25 cellular contexts compared by ENCODE assay signal in the genomic region with DNA sequence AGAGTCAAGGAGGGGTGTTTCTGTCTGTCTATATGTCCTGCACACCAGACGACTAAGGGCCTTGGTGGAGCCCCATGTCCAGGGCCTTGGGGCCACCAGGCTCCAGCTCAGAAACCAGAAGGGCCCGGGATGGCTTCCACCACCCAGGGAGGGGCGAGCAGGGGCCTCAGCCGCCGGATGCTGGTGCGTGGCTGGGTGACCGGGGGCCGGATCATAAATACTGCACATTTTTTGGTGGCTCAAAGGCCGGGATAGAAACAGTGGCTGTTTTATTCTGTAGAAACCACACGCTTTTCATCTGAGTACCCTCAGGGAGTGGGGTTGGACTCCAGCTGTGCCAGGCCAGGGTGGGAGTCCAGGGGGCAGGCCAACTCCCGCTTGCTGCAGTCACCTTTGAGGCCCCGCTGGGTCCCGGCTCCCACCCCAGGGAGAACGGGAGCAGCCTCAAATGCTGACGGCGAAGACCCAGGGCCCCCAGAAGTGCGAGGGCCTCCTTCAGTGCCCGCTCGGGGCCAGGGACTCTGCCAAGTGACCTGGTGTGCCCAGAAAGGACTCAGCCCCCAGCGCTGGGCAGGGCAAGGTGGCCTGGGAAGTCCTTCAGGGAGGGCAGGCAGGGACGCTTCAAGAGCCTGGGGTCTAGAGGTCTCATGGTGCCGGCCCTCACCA. TPM values are rescaled to one million over a fixed set of nuclear protein-coding genes. Genes with fewer than 3 reads are reported as not detected.
A peak's percentile ranks its signal among the peaks of the same experiment; 100 is the strongest.
DNase-seq lines count a peak whose midpoint lies in the region; ATAC-seq, FAIRE-seq and TF ChIP-seq lines count a peak whose summit lies in the region.
"Had no signal": no experiment of that assay in that cellular context is flagged by ENCODE, and none has a peak within 500 bp of the region (broad histone marks: within the 10 kb centered on the region; RNA-seq: fewer than 3 reads in every experiment).

No MANE protein-coding gene starts in this region.

- H4K91ac ChIP-seq in H1 (replicated peaks; ENCODE audit: insufficient read length, low read length), result no peak overlapping the region

- ATAC-seq in lower lobe of right lung, result no peak
- ATAC-seq in stimulated activated memory B cell treated with anti-CD40 and anti-IgM and Interleukin-4, amounts not matched to agents 10 μg/mL and 1 μg/mL and 100 μg/mL, for 72 hours, result peak; percentile 9
- ATAC-seq: activated CD8-positive, alpha-beta memory T cell treated with anti-CD3 and anti-CD28 coated beads, Interleukin-2, amount 10 ng/mL, durations not matched to agents 7 days and 5 days; gastrocnemius medialis had no signal

- CTCF ChIA-PET in H1 (lab: Charles Lee; ENCODE audit: partially characterized antibody), result interaction anchor here (1.0 kb wide), 1 partner anchor 158 kb away, joined by 3 read pairs; no protein-coding TSS in a partner anchor

- no peak overlapping the region for H4K8ac ChIP-seq in H1 (ENCODE audit: extremely low read depth, insufficient read depth, low read length)

- H2AFZ ChIP-seq in H1 (ENCODE audit: low read length), result no peak overlapping the region

- H3K9me3 ChIP-seq in Peyer's patch (no peaks in the 10 kb centered on the region), H1 (ENCODE audit: insufficient read depth in 2 of 2, low read depth in 1 of 2, low read length in 1 of 2) (no peaks in the 10 kb centered on the region), lower lobe of right lung (no peaks in the 10 kb centered on the region), adrenal gland (replicated peaks in 1 of 3) (no peaks in the 10 kb centered on the region)
- H3K9me3 ChIP-seq: esophagus squamous epithelium, gastrocnemius medialis, stomach, tibial nerve had no signal

- no peak overlapping the region for H3K9ac ChIP-seq in H1 (replicated peaks in 1 of 4; ENCODE audit: extremely low read depth in 1 of 4, low read depth in 3 of 4, low read length in 3 of 4)

- H3K36me3 ChIP-seq in Peyer's patch, result no peaks in the 10 kb centered on the region
- H3K36me3 ChIP-seq in H1 (ENCODE audit: control insufficient read depth in 2 of 4, insufficient read depth in 4 of 4, low read length in 3 of 4), result peaks cover 0 to 2% (median 0%) of the 10 kb centered on the region in 4 experiments; a peak in 1 of 8 replicates
- H3K36me3 ChIP-seq in lower lobe of right lung, result peaks cover under 1% of the 10 kb centered on the region
- H3K36me3 ChIP-seq in H7 (replicated peaks; ENCODE audit: control insufficient read depth, insufficient read depth, low read length), result no peaks in the 10 kb centered on the region
- H3K36me3 ChIP-seq in adrenal gland (replicated peaks in 1 of 2), result no peaks in the 10 kb centered on the region
- H3K36me3 ChIP-seq: esophagus squamous epithelium, gastrocnemius medialis had no signal

- no peaks in the 10 kb centered on the region for H3K9me3 Mint-ChIP-seq in stimulated activated memory B cell treated with anti-CD40 and anti-IgM and Interleukin-4, amounts not matched to agents 10 μg/mL and 1 μg/mL and 100 μg/mL, for 72 hours
- H3K9me3 Mint-ChIP-seq: activated CD4-positive, alpha-beta T cell treated with anti-CD3 and anti-CD28 coated beads, Interleukin-2, amount 10 ng/mL, durations not matched to agents 7 days and 5 days; activated naive CD4-positive, alpha-beta T cell treated with anti-CD3 and anti-CD28 coated beads for 36 hours; CD8-positive, alpha-beta memory T cell had no signal

- peaks cover 24% of the 10 kb centered on the region for H3K27me3 Mint-ChIP-seq in stimulated activated memory B cell treated with anti-CD40 and anti-IgM and Interleukin-4, amounts not matched to agents 10 μg/mL and 1 μg/mL and 100 μg/mL, for 72 hours

- H3K36me3 Mint-ChIP-seq in stimulated activated memory B cell treated with anti-CD40 and anti-IgM and Interleukin-4, amounts not matched to agents 10 μg/mL and 1 μg/mL and 100 μg/mL, for 72 hours, result no peaks in the 10 kb centered on the region
- H3K36me3 Mint-ChIP-seq: activated CD8-positive, alpha-beta memory T cell treated with anti-CD3 and anti-CD28 coated beads, Interleukin-2, amount 10 ng/mL, durations not matched to agents 7 days and 5 days; CD8-positive, alpha-beta memory T cell had no signal

- H3K4me3 ChIP-seq in Peyer's patch (no peak overlapping the region), H1 (ENCODE audit: extremely low read depth in 1 of 4, insufficient read depth in 2 of 4, low read depth in 3 of 4, low read length in 4 of 4) (no peak overlapping the region), lower lobe of right lung (no peak overlapping the region), H7 (ENCODE audit: insufficient read depth, low read depth, low read length) (no peak overlapping the region), adrenal gland (no peak overlapping the region)
- H3K4me3 ChIP-seq: coronary artery, esophagus squamous epithelium, gastrocnemius medialis, stomach, tibial nerve had no signal

- intact Hi-C loops in lower lobe of right lung (cut with DNase I) (no loop called here), adrenal gland (cut with DNase I) (no loop called here)

- H3K4me1 ChIP-seq in Peyer's patch, result no peaks in the 10 kb centered on the region
- peaks cover 0 to 5% (median 0%) of the 10 kb centered on the region in 4 experiments; a peak in 2 of 7 replicates for H3K4me1 ChIP-seq in H1 (replicated peaks in 1 of 4; ENCODE audit: control insufficient read depth in 3 of 4, insufficient read depth in 4 of 4, low read length in 3 of 4)
- H3K4me1 ChIP-seq in lower lobe of right lung, result no peaks in the 10 kb centered on the region
- H3K4me1 ChIP-seq in adrenal gland (replicated peaks in 1 of 2), result no peaks in the 10 kb centered on the region
- H3K4me1 ChIP-seq: gastrocnemius medialis had no signal

- no peak overlapping the region for H3K27ac ChIP-seq in Peyer's patch
- H3K27ac ChIP-seq in H1 (ENCODE audit: low read depth, low read length), result no peak overlapping the region; the same call in 1 of the 2 replicates
- H3K27ac ChIP-seq in lower lobe of right lung, result no peak overlapping the region
- H3K27ac ChIP-seq in adrenal gland, result no peak overlapping the region
- H3K27ac ChIP-seq: coronary artery, esophagus squamous epithelium, gastrocnemius medialis, stomach had no signal

- H3K27me3 ChIP-seq in Peyer's patch (no peaks in the 10 kb centered on the region), H1 (replicated peaks in 1 of 4; ENCODE audit: control insufficient read depth in 3 of 4, extremely low read depth in 1 of 4, insufficient read depth in 3 of 4, low read length in 3 of 4) (no peaks in the 10 kb centered on the region), lower lobe of right lung (ENCODE audit: low read depth) (no peaks in the 10 kb centered on the region), H7 (ENCODE audit: control insufficient read depth, insufficient read depth, low read length) (no peaks in the 10 kb centered on the region), adrenal gland (no peaks in the 10 kb centered on the region)
- H3K27me3 ChIP-seq: gastrocnemius medialis, stomach, tibial nerve had no signal

- no peak for TF ChIP-seq CTCF in Peyer's patch (IDR thresholded peaks at IDR 0.05)
- TF ChIP-seq CTCF in H1 (IDR thresholded peaks at IDR 0.05; ENCODE audit: control extremely low read depth in 1 of 3, insufficient read depth in 1 of 3, low read depth in 1 of 3, low read length in 3 of 3), result no peak
- TF ChIP-seq CTCF in lower lobe of right lung (IDR thresholded peaks at IDR 0.05), result no peak
- no peak for TF ChIP-seq CTCF in adrenal gland (IDR thresholded peaks at IDR 0.05)

- no peak overlapping the region for H3K4ac ChIP-seq in H1 (replicated peaks; ENCODE audit: insufficient read length, low read depth, low read length)

- TF ChIP-seq RAD21 in H1 (IDR thresholded peaks at IDR 0.05 in 1 of 2, conservative IDR thresholded peaks at IDR 0.05 in 1 of 2; ENCODE audit: low read depth in 2 of 2, low read length in 2 of 2), result no peak

- H2BK12ac ChIP-seq in H1 (ENCODE audit: low read depth, low read length), result peak overlapping the region; percentile 50; the same call in 1 of the 2 replicates

- H2BK5ac ChIP-seq in H1 (ENCODE audit: low read depth, low read length), result no peak overlapping the region

- no peaks in the 10 kb centered on the region for H3K79me2 ChIP-seq in H1 (ENCODE audit: control insufficient read depth in 1 of 2, insufficient read depth in 2 of 2, low read length in 2 of 2)

- no peak overlapping the region for H3K4me2 ChIP-seq in H1 (ENCODE audit: insufficient read depth in 1 of 2, low read depth in 2 of 2, low read length in 2 of 2)

- DNase-seq in Peyer's patch (peak in 2 of 3 donors; percentile 37 to 38), H1 (ENCODE audit: low read depth in 1 of 2, low spot score in 2 of 2) (no peak), lower lobe of right lung (peak; percentile 29), NCI-H1436 treated with DMSO at 0.1 percent for 48 hours (lab: John Stamatoyannopoulos, UW) (no peak), H7 (no peak), adrenal gland (no peak)
- DNase-seq: activated CD4-positive, alpha-beta T cell treated with anti-CD3 and anti-CD28 coated beads, Interleukin-2, amount 10 ng/mL, durations not matched to agents 7 days and 5 days; activated CD8-positive, alpha-beta memory T cell treated with anti-CD3 and anti-CD28 coated beads, Interleukin-2, amount 10 ng/mL, durations not matched to agents 7 days and 5 days; activated naive CD4-positive, alpha-beta T cell treated with anti-CD3 and anti-CD28 coated beads for 36 hours; amygdala; endodermal cell; esophagus squamous epithelium; gastrocnemius medialis; GDM1; hippocampal formation; Kasumi-1; MV-4-11; NCI-H526 treated with DMSO at 0.1 percent for 48 hours; stimulated activated CD4-positive, alpha-beta T cell treated with anti-CD3 and anti-CD28 coated beads, Interleukin-15, amount 100 ng/mL, for 24 hours; stomach; T1000 had no signal

- no peak overlapping the region for H3K23ac ChIP-seq in H1 (ENCODE audit: insufficient read length)

- H2BK120ac ChIP-seq in H1 (replicated peaks; ENCODE audit: low read depth, low read length), result no peak overlapping the region

- peaks cover 6% of the 10 kb centered on the region for H3K4me1 Mint-ChIP-seq in stimulated activated memory B cell treated with anti-CD40 and anti-IgM and Interleukin-4, amounts not matched to agents 10 μg/mL and 1 μg/mL and 100 μg/mL, for 72 hours
- H3K4me1 Mint-ChIP-seq: activated CD4-positive, alpha-beta T cell treated with anti-CD3 and anti-CD28 coated beads, Interleukin-2, amount 10 ng/mL, durations not matched to agents 7 days and 5 days; activated CD8-positive, alpha-beta memory T cell treated with anti-CD3 and anti-CD28 coated beads, Interleukin-2, amount 10 ng/mL, durations not matched to agents 7 days and 5 days; CD8-positive, alpha-beta memory T cell had no signal

- no peak overlapping the region for H3K4me3 Mint-ChIP-seq in stimulated activated memory B cell treated with anti-CD40 and anti-IgM and Interleukin-4, amounts not matched to agents 10 μg/mL and 1 μg/mL and 100 μg/mL, for 72 hours
- H3K4me3 Mint-ChIP-seq: activated CD4-positive, alpha-beta T cell treated with anti-CD3 and anti-CD28 coated beads, Interleukin-2, amount 10 ng/mL, durations not matched to agents 7 days and 5 days; activated CD8-positive, alpha-beta memory T cell treated with anti-CD3 and anti-CD28 coated beads, Interleukin-2, amount 10 ng/mL, durations not matched to agents 7 days and 5 days; activated naive CD4-positive, alpha-beta T cell treated with anti-CD3 and anti-CD28 coated beads for 36 hours; CD8-positive, alpha-beta memory T cell; endodermal cell had no signal

- H3K79me1 ChIP-seq in H1 (ENCODE audit: low read depth, low read length), result 0 out of 2 replicates have a peak, but pooled peaks cover under 1% of the 10 kb centered on the region

- no peak overlapping the region for H2BK15ac ChIP-seq in H1 (ENCODE audit: low read length)

- no peak overlapping the region for H3K56ac ChIP-seq in H1 (replicated peaks; ENCODE audit: insufficient read length, low read depth, low read length)

- TF ChIP-seq POLR2A in Peyer's patch (IDR thresholded peaks at IDR 0.05) (no peak), H1 (IDR thresholded peaks at IDR 0.05; ENCODE audit: control extremely low read depth in 1 of 2, low read depth in 2 of 2, low read length in 2 of 2) (no peak), adrenal gland (IDR thresholded peaks at IDR 0.05) (no peak)

- FAIRE-seq in H1 (lab: Jason Lieb, UNC), result no peak

- 83% methylated on average over 22 of the region's 22 CpGs; no CpG with 5 or more reads in 1 of the 2 experiments for WGBS in H1 (ENCODE audit: extremely low coverage in 1 of 2, insufficient coverage in 1 of 2, insufficient read length in 1 of 2, insufficient replicate concordance in 2 of 2, low coverage in 1 of 2, low lambda C conversion rate in 2 of 2, missing lambda C conversion rate in 1 of 2), 2 experiments
- 43 to 83% (median 74%) methylated on average over 1 to 22 of the region's 22 CpGs for WGBS in adrenal gland, 4 donors

- no peak overlapping the region for H4K5ac ChIP-seq in H1 (ENCODE audit: insufficient read length, low read depth, low read length)

- H4K20me1 ChIP-seq in H1 (replicated peaks in 1 of 2; ENCODE audit: control insufficient read depth in 1 of 2, insufficient read depth in 2 of 2, low read length in 2 of 2), result peaks cover 0 to 2% of the 10 kb centered on the region in 2 experiments

- no peak for TF ChIP-seq EP300 in H1 (IDR thresholded peaks at IDR 0.05; ENCODE audit: borderline replicate concordance in 1 of 2, low read depth in 2 of 2, low read length in 2 of 2)

- H2BK20ac ChIP-seq in H1 (ENCODE audit: low read length), result no peak overlapping the region

- POLR2A ChIA-PET in H1 (lab: Charles Lee; ENCODE audit: partially characterized antibody), result interaction anchor here (1.1 kb wide), 1 partner anchor 17 kb away, joined by 3 read pairs; no protein-coding TSS in a partner anchor

- H3K23me2 ChIP-seq in H1 (ENCODE audit: low read depth, low read length), result no peaks in the 10 kb centered on the region

- H3K14ac ChIP-seq in H1 (ENCODE audit: insufficient read length), result no peak overlapping the region

- no peak overlapping the region for H3K27ac Mint-ChIP-seq in stimulated activated memory B cell treated with anti-CD40 and anti-IgM and Interleukin-4, amounts not matched to agents 10 μg/mL and 1 μg/mL and 100 μg/mL, for 72 hours
- H3K27ac Mint-ChIP-seq: activated CD4-positive, alpha-beta T cell treated with anti-CD3 and anti-CD28 coated beads, Interleukin-2, amount 10 ng/mL, durations not matched to agents 7 days and 5 days; activated CD8-positive, alpha-beta memory T cell treated with anti-CD3 and anti-CD28 coated beads, Interleukin-2, amount 10 ng/mL, durations not matched to agents 7 days and 5 days; activated naive CD4-positive, alpha-beta T cell treated with anti-CD3 and anti-CD28 coated beads for 36 hours; endodermal cell had no signal

- H3K18ac ChIP-seq in H1 (ENCODE audit: extremely low read depth, low read length), result no peak overlapping the region

- no peak overlapping the region for H2AK5ac ChIP-seq in H1 (ENCODE audit: low read depth, low read length)

RNA-seq across cellular contexts. Expression of gene PDGFA, which starts 28.2 kb away (rescaled TPM):
- total RNA-seq in Peyer's patch (10 to 100 TPM in 3 of 4 donors, 1 to 10 TPM in 1; 5.8 to 97.8 (median 59.4) TPM), lower lobe of right lung (27.1 TPM), adrenal gland (10 to 100 TPM; 10.7 to 28.6 (median 14.2) TPM)
- 38.0 and 43.0 TPM in 2 replicates for total RNA-seq in H1 (2021; fragmentation: NEBNext Ultra II Directional; extraction: Animal tissue kit (Norgen Biotek cat#: 25700))
- polyA plus RNA-seq in H1 (2011; rRNA removed) (21.1 and 22.3 TPM in 2 replicates), adrenal gland (10 to 100 TPM in 2 of 3 donors, 1 to 10 TPM in 1; 6.2 to 20.8 (median 11.8) TPM)
- 18.1 TPM for polyA plus RNA-seq in H1 (2011; cell fraction: cytosol; rRNA removed)
- 42.6 TPM for polyA plus RNA-seq in H1 (2011; cell fraction: nucleus; rRNA removed)
- 42.0 to 59.5 TPM (median 51.8 TPM) in 4 replicates for polyA plus RNA-seq in H1 (2012, experiment 1 of 2)
- polyA plus RNA-seq in H1 (2012, experiment 2 of 2), result 33.3 TPM
- polyA plus RNA-seq in H1 (2013, experiment 1 of 2), result 34.8 TPM
- 38.8 TPM for polyA plus RNA-seq in H1 (2013, experiment 2 of 2)
- 46.5 and 53.1 TPM in 2 replicates for polyA minus RNA-seq in H1 (2011; rRNA and poly(A)+ RNA removed)
- polyA minus RNA-seq in H1 (2011; cell fraction: cytosol; rRNA and poly(A)+ RNA removed), result 78.2 TPM
- polyA minus RNA-seq in H1 (2011; cell fraction: nucleus; rRNA and poly(A)+ RNA removed), result 31.0 TPM
- total RNA-seq in H7 (2014; rRNA removed; shearing (Covaris generic)), result 149 and 202 TPM in 2 replicates

Comparison
In these comparisons a context has a peak if more than half of its experiments do, and no peak if none do; other contexts are left out.
1. DNase-seq: peak in Peyer's patch (2 of 3) and lower lobe of right lung (single experiment); none in H1 (0 of 2), NCI-H1436 treated with DMSO at 0.1 percent for 48 hours (single experiment), H7 (single experiment) and adrenal gland (0 of 7).